ENCODE assay signal across 28 cellular contexts in the genomic region with DNA sequence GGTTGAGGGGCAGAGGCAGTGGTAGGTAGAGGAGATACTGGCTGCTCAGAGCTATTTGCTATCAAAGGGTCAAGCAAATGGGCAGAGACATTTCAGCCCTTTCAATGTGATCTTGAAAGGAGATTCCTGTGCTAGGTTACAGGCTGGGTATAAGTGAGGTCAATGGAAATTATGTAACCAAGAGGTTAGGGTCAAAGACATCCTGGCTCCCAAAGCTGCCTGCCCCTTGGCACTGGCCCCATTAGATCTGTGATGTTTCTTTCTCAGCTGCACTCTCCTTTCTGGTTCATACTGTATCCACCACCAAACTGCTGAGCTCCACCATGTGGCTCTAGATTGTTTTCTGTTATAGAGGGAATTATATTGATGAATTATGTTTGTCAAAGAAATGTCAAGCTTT.
"Had no signal": no experiment of that assay in that cellular context is flagged by ENCODE, and none has a peak within 500 bp of the region (broad histone marks: within the 10 kb centered on the region; RNA-seq: fewer than 3 reads in every experiment).

No MANE protein-coding gene starts in this region.

- H3K4me3 ChIP-seq: lower lobe of right lung, neural progenitor cell, ovary, prostate gland, smooth muscle cell, tibial nerve, uterus had no signal

- DNase-seq: hippocampal formation; immature natural killer cell; left ventricle myocardium superior; lower lobe of right lung; mammary epithelial cell; mesenchymal stem cell; naive thymus-derived CD8-positive, alpha-beta T cell; nephron progenitor cell; occipital lobe; ovary; retina; stimulated activated CD4-positive, alpha-beta T cell treated with anti-CD3 and anti-CD28 coated beads, Interleukin-1b, Interleukin-23, amount 100 ng/mL, for 48 hours; stimulated activated CD4-positive, alpha-beta T cell treated with anti-CD3 and anti-CD28 coated beads, Interleukin-2, amount 100 ng/mL, for 48 hours; stimulated activated CD4-positive, alpha-beta T cell treated with anti-CD3 and anti-CD28 coated beads, Interleukin-4, amount 100 ng/mL, for 4 hours; stimulated activated CD8-positive, alpha-beta memory T cell treated with anti-CD3 and anti-CD28 coated beads, Interleukin-4, amount 100 ng/mL, for 48 hours; stimulated activated naive CD4-positive, alpha-beta T cell treated with Interleukin-2 at 50 U/mL for 16 hours; stimulated activated naive CD8-positive, alpha-beta T cell treated with anti-CD3 and anti-CD28 coated beads, Interleukin-15, amount 100 ng/mL, for 72 hours; substantia nigra; uterus had no signal

- H3K4me1 ChIP-seq: lower lobe of right lung, neural progenitor cell, prostate gland, uterus had no signal

- FAIRE-seq: islet of Langerhans had no signal

- H3K9me3 Mint-ChIP-seq: immature natural killer cell; naive thymus-derived CD8-positive, alpha-beta T cell; nephron progenitor cell; neural progenitor cell; stimulated activated memory B cell treated with anti-CD40 and anti-IgM and Interleukin-4, amounts not matched to agents 10 μg/mL and 1 μg/mL and 100 μg/mL, for 72 hours; stimulated activated naive CD8-positive, alpha-beta T cell treated with anti-CD3 and anti-CD28 coated beads, Interleukin-15, amount 100 ng/mL, for 72 hours; type B pancreatic cell had no signal

- H3K27ac Mint-ChIP-seq: immature natural killer cell; neural progenitor cell; stimulated activated memory B cell treated with anti-CD40 and anti-IgM and Interleukin-4, amounts not matched to agents 10 μg/mL and 1 μg/mL and 100 μg/mL, for 72 hours had no signal

- H3K9me3 ChIP-seq: lower lobe of right lung, neutrophil, ovary, prostate gland, tibial nerve, uterus had no signal

- H3K27ac ChIP-seq: lower lobe of right lung, neural progenitor cell, neutrophil, ovary, prostate gland, tibial nerve, uterus had no signal

- H3K9ac ChIP-seq: neural progenitor cell had no signal

- H2AFZ ChIP-seq: neural progenitor cell had no signal

- ATAC-seq: left ventricle myocardium superior; lower lobe of right lung; naive thymus-derived CD8-positive, alpha-beta T cell; right cardiac atrium; stimulated activated memory B cell treated with anti-CD40 and anti-IgM and Interleukin-4, amounts not matched to agents 10 μg/mL and 1 μg/mL and 100 μg/mL, for 72 hours; stimulated activated naive CD8-positive, alpha-beta T cell treated with anti-CD3 and anti-CD28 coated beads, Interleukin-15, amount 100 ng/mL, for 72 hours had no signal

- H3K4me1 Mint-ChIP-seq: immature natural killer cell; naive thymus-derived CD8-positive, alpha-beta T cell; stimulated activated memory B cell treated with anti-CD40 and anti-IgM and Interleukin-4, amounts not matched to agents 10 μg/mL and 1 μg/mL and 100 μg/mL, for 72 hours had no signal

- H3K4me2 ChIP-seq: neural progenitor cell, smooth muscle cell had no signal

- H3K27me3 Mint-ChIP-seq: type B pancreatic cell had no signal

- H3K4me3 Mint-ChIP-seq: immature natural killer cell; naive thymus-derived CD8-positive, alpha-beta T cell; nephron progenitor cell; neural progenitor cell; stimulated activated memory B cell treated with anti-CD40 and anti-IgM and Interleukin-4, amounts not matched to agents 10 μg/mL and 1 μg/mL and 100 μg/mL, for 72 hours; stimulated activated naive CD8-positive, alpha-beta T cell treated with anti-CD3 and anti-CD28 coated beads, Interleukin-15, amount 100 ng/mL, for 72 hours; type B pancreatic cell had no signal

- H3K36me3 Mint-ChIP-seq: immature natural killer cell; naive thymus-derived CD8-positive, alpha-beta T cell; neural progenitor cell; stimulated activated memory B cell treated with anti-CD40 and anti-IgM and Interleukin-4, amounts not matched to agents 10 μg/mL and 1 μg/mL and 100 μg/mL, for 72 hours; type B pancreatic cell had no signal

- H3K27me3 ChIP-seq: neural progenitor cell, neutrophil, ovary, tibial nerve, uterus had no signal

- H3K36me3 ChIP-seq: lower lobe of right lung, neural progenitor cell, neutrophil, ovary, prostate gland, tibial nerve, uterus had no signal
